In the genomic region with DNA sequence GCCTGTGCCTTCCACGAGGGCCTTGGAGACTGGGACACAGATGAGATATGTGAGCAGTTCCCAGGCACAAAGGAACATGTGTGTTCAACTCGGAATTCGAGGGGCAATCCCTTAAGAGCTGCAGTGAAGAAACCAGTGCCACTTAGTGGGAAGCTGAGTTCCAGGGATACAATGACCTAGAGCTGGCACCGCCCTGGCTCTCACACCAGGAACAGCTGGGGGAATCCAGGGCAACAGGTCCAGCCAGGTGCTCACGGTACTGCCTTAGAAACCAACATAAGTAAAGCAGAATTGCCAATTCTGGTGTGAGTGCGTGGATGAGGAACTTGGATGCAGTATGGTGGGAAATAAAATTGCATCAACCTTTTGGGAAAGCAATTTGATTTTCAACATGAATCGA, we compare ENCODE assay signal across 28 cellular contexts.
DNase-seq lines count a peak whose midpoint lies in the region; ATAC-seq, FAIRE-seq and TF ChIP-seq lines count a peak whose summit lies in the region.
"Had no signal": no experiment of that assay in that cellular context is flagged by ENCODE, and none has a peak within 500 bp of the region (broad histone marks: within the 10 kb centered on the region; RNA-seq: fewer than 3 reads in every experiment).

No MANE protein-coding gene starts in this region.

- H3K27ac ChIP-seq in mammary epithelial cell (ENCODE audit: insufficient read depth, low read depth, low read length) = no peak overlapping the region
- H3K27ac ChIP-seq: C4-2B, KMS-11, SK-N-MC had no signal

- H3K79me2 ChIP-seq in mammary epithelial cell (ENCODE audit: insufficient read depth, low read length) = peaks cover 4% of the 10 kb centered on the region

- peaks cover 19% of the 10 kb centered on the region for H3K36me3 ChIP-seq in mammary epithelial cell (ENCODE audit: insufficient read depth, low read length)
- H3K36me3 ChIP-seq in bronchial epithelial cell (ENCODE audit: control insufficient read depth, insufficient read depth, low read length) = peaks cover 10% of the 10 kb centered on the region
- H3K36me3 ChIP-seq in mucosa of descending colon (ENCODE audit: low read depth) = no peaks in the 10 kb centered on the region

- no peak overlapping the region for H3K9ac ChIP-seq in mammary epithelial cell (ENCODE audit: insufficient read depth, low read length)
- H3K9ac ChIP-seq: KMS-11 had no signal

- CTCF ChIA-PET in MCF 10A (lab: Yijun Ruan, JAX) = interaction anchor here (0.6 to 4.7 kb wide), 7 partner anchors 10 to 170 kb away, joined by 3 to 30 read pairs (median 4); no protein-coding TSS in a partner anchor
- CTCF ChIA-PET in mammary epithelial cell (lab: Charles Lee; ENCODE audit: low non-redundant PET) = no interaction called here

- peak; percentile 26 for ATAC-seq in mucosa of descending colon
- ATAC-seq in HG03571 (IDR thresholded peaks at IDR 0.05; ENCODE audit: unreplicated experiment) = no peak
- ATAC-seq in HG02884 (IDR thresholded peaks at IDR 0.05; ENCODE audit: unreplicated experiment) = no peak
- no peak for ATAC-seq in GM19351 (IDR thresholded peaks at IDR 0.05; ENCODE audit: unreplicated experiment)
- ATAC-seq: left lobe of liver had no signal

- H3K4me2 ChIP-seq in mammary epithelial cell (ENCODE audit: insufficient read depth, low read depth, low read length) = no peak overlapping the region
- H3K4me2 ChIP-seq: KMS-11 had no signal

- DNase-seq in MCF 10A (ENCODE audit: unreplicated experiment) (no peak), mammary epithelial cell (no peak), bronchial epithelial cell (ENCODE audit: low read depth) (peak; percentile 23), mucosa of descending colon (no peak), anterior cingulate cortex (lab: John Stamatoyannopoulos, UW) (no peak)
- DNase-seq: activated B cell treated with CpG ODN at 0.5 μM for 24 hours; activated CD4-positive, alpha-beta T cell treated with anti-CD3 and anti-CD28 coated beads, Interleukin-2, amount 50 U/mL, for 4 hours; activated CD8-positive, alpha-beta memory T cell treated with anti-CD3 and anti-CD28 coated beads, Interleukin-2, amount 50 U/mL, for 4 hours; activated naive CD8-positive, alpha-beta T cell treated with anti-CD3 and anti-CD28 coated beads for 36 hours; DMS153; HCEC 1CT; head of caudate nucleus; MV-4-11; NCI-H1694 treated with DMSO at 0.1 percent for 48 hours; NCI-H446 treated with DMSO at 0.1 percent for 48 hours; stimulated activated CD8-positive, alpha-beta memory T cell treated with anti-CD3 and anti-CD28 coated beads, Interleukin-4, amount 100 ng/mL, for 48 hours; T-helper 9 cell had no signal

- H3K9me3 ChIP-seq in mammary epithelial cell (replicated peaks; ENCODE audit: insufficient read depth, low read length) (no peaks in the 10 kb centered on the region), mucosa of descending colon (no peaks in the 10 kb centered on the region)

- WGBS in mammary epithelial cell (ENCODE audit: low coverage, missing lambda C conversion rate) = 98% methylated on average over 7 of the region's 7 CpGs

- no peaks in the 10 kb centered on the region for H3K27me3 ChIP-seq in mammary epithelial cell (ENCODE audit: insufficient read depth, low read length)
- H3K27me3 ChIP-seq in bronchial epithelial cell (ENCODE audit: control insufficient read depth, insufficient read depth, low read length) = no peaks in the 10 kb centered on the region

- H3K4me3 Mint-ChIP-seq in MCF 10A (ENCODE audit: unreplicated experiment) = no peak overlapping the region
- H3K4me3 Mint-ChIP-seq: activated B cell treated with CpG ODN at 0.5 μM for 24 hours; activated naive CD8-positive, alpha-beta T cell treated with anti-CD3 and anti-CD28 coated beads for 36 hours; neural crest cell had no signal

- H3K36me3 Mint-ChIP-seq in MCF 10A (ENCODE audit: insufficient read depth, unreplicated experiment) = peaks cover 32% of the 10 kb centered on the region

- H3K27ac Mint-ChIP-seq in MCF 10A (ENCODE audit: low read depth, unreplicated experiment) = peak overlapping the region; percentile 35
- H3K27ac Mint-ChIP-seq: activated B cell treated with CpG ODN at 0.5 μM for 24 hours; activated naive CD8-positive, alpha-beta T cell treated with anti-CD3 and anti-CD28 coated beads for 36 hours; activated T-helper 2 cell treated with anti-CD3 and anti-CD28 coated beads, Interferon-gamma antibody, Interleukin-2, Interleukin-4, amounts not matched to agents 10 μg/mL and 5 μg/mL and 100 μg/mL, durations not matched to agents 14 hours and 24 hours and 36 hours; progenitor cell of endocrine pancreas had no signal

- H3K4me1 ChIP-seq in mammary epithelial cell (ENCODE audit: insufficient read depth, low read length) (peaks cover 13% of the 10 kb centered on the region), mucosa of descending colon (ENCODE audit: low read depth) (peaks cover 2% of the 10 kb centered on the region)

- H3K27me3 Mint-ChIP-seq in MCF 10A (ENCODE audit: insufficient read depth, unreplicated experiment) = no peaks in the 10 kb centered on the region
- H3K27me3 Mint-ChIP-seq: activated B cell treated with CpG ODN at 0.5 μM for 24 hours; activated naive CD8-positive, alpha-beta T cell treated with anti-CD3 and anti-CD28 coated beads for 36 hours; progenitor cell of endocrine pancreas had no signal

- in situ Hi-C loops in mammary epithelial cell (cut with MboI; ENCODE audit: low sequenced_read_pairs in 2 of 2) = no loop called here

- BruUV-seq in MCF 10A (replicated peaks; lab: Mats Ljungman, UMichigan) = no TSS peak
- no TSS peak for BruUV-seq in mammary epithelial cell (replicated peaks; lab: Mats Ljungman, UMichigan)

- no peaks in the 10 kb centered on the region for H3K4me1 Mint-ChIP-seq in MCF 10A (ENCODE audit: insufficient read depth, unreplicated experiment)
- H3K4me1 Mint-ChIP-seq: activated B cell treated with CpG ODN at 0.5 μM for 24 hours had no signal

- TF ChIP-seq CTCF in MCF 10A (IDR thresholded peaks at IDR 0.05; ENCODE audit: unreplicated experiment) (no peak), mammary epithelial cell (conservative IDR thresholded peaks at IDR 0.05 in 1 of 2, IDR thresholded peaks at IDR 0.05 in 1 of 2; ENCODE audit: extremely low read depth in 1 of 2, insufficient read depth in 1 of 2, low read depth in 1 of 2, low read length in 2 of 2) (no peak), bronchial epithelial cell (IDR thresholded peaks at IDR 0.05; ENCODE audit: insufficient read depth, low read length, severe bottlenecking) (no peak), mucosa of descending colon (IDR thresholded peaks at IDR 0.05) (no peak)

- H2AFZ ChIP-seq in mammary epithelial cell (ENCODE audit: low read depth, low read length) = no peak overlapping the region

- H3K4me3 ChIP-seq in mammary epithelial cell (replicated peaks in 1 of 3; ENCODE audit: insufficient read depth in 1 of 3, low read depth in 2 of 3, low read length in 3 of 3) = no peak overlapping the region
- no peak overlapping the region for H3K4me3 ChIP-seq in bronchial epithelial cell (ENCODE audit: low read depth, low read length)
- no peak overlapping the region for H3K4me3 ChIP-seq in mucosa of descending colon
- H3K4me3 ChIP-seq: SK-N-MC had no signal

- dilution Hi-C loops in mammary epithelial cell (cut with HindIII; ENCODE audit: low sequenced_read_pairs) = loop anchor here (5.0 kb wide), 1 partner anchor 56 kb away; no protein-coding TSS in a partner anchor

- no peaks in the 10 kb centered on the region for H3K9me3 Mint-ChIP-seq in MCF 10A (ENCODE audit: unreplicated experiment)
- H3K9me3 Mint-ChIP-seq: activated B cell treated with CpG ODN at 0.5 μM for 24 hours; activated naive CD8-positive, alpha-beta T cell treated with anti-CD3 and anti-CD28 coated beads for 36 hours; activated T-helper 2 cell treated with anti-CD3 and anti-CD28 coated beads, Interferon-gamma antibody, Interleukin-2, Interleukin-4, amounts not matched to agents 10 μg/mL and 5 μg/mL and 100 μg/mL, durations not matched to agents 14 hours and 24 hours and 36 hours; neural crest cell had no signal

- POLR2A ChIA-PET in MCF 10A (lab: Yijun Ruan, JAX) = interaction anchor here (0.8 to 1.6 kb wide), 2 partner anchors 27 to 171 kb away, joined by 3 to 4 read pairs; no protein-coding TSS in a partner anchor

- intact Hi-C loops in MCF 10A (cut with micrococcal nuclease) = no loop called here
- intact Hi-C loops in mammary epithelial cell (cut with micrococcal nuclease) = no loop called here
- intact Hi-C loops in mucosa of descending colon (cut with DNase I, micrococcal nuclease) = no loop called here

- no peak for FAIRE-seq in bronchial epithelial cell (lab: Jason Lieb, UNC)
- FAIRE-seq: G401.6 had no signal

- H4K20me1 ChIP-seq in mammary epithelial cell (ENCODE audit: insufficient read depth, low read length) = no peaks in the 10 kb centered on the region
